ENCODE assay signal across 33 cellular contexts in the genomic region with DNA sequence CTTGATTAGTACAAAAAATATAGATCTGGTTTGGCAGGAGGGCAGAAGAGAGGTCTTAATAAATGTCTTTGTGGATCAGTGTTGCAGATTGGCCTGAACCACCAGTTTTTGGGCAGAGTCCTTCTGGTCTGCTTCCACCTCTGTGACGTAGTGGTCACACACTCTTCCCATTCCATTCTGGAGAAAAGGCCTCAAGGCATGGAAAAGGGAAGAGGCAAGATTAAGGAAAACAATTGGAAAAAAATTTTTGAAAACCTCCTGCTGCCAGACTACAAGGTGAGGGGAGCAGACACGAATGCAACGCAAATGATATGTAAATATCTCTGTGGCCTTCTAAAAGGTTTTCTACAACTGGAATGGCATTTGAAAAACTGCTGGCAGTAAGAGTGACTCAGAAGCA. TPM values are rescaled to one million over a fixed set of nuclear protein-coding genes. Genes with fewer than 3 reads are reported as not detected.
"Had no signal": no experiment of that assay in that cellular context is flagged by ENCODE, and none has a peak within 500 bp of the region (broad histone marks: within the 10 kb centered on the region; RNA-seq: fewer than 3 reads in every experiment).

No MANE protein-coding gene starts in this region.

- H3K4me1 ChIP-seq: heart right ventricle, lower lobe of right lung, pancreas, right lobe of liver, testis, tibial artery, upper lobe of left lung had no signal

- DNase-seq: cerebellar nuclear complex; cortex of kidney; esophagus squamous epithelium; foreskin melanocyte; glutamatergic neuron; heart right ventricle; hippocampal formation; left ventricle myocardium superior; lower lobe of right lung; mucosa of descending colon; naive B cell; pancreas; right lobe of liver; stimulated activated CD4-positive, alpha-beta T cell treated with anti-CD3 and anti-CD28 coated beads, Interleukin-2, amount 100 ng/mL, for 24 hours; stimulated activated CD4-positive, alpha-beta T cell treated with anti-CD3 and anti-CD28 coated beads, Interleukin-4, amount 100 ng/mL, for 4 hours; stimulated activated naive CD8-positive, alpha-beta T cell treated with anti-CD3 and anti-CD28 coated beads, Interleukin-15, Interleukin-2, amounts not matched to agents 100 U/mL and 50 U/mL, for 24 hours; substantia nigra; testis; tibial artery; upper lobe of left lung had no signal

- H3K27ac ChIP-seq: esophagus squamous epithelium, heart right ventricle, lower lobe of right lung, neutrophil, pancreas, right lobe of liver, testis, tibial artery, upper lobe of left lung had no signal

- H3K27me3 ChIP-seq: right lobe of liver, testis, upper lobe of left lung had no signal

- H3K36me3 ChIP-seq: esophagus squamous epithelium, heart right ventricle, lower lobe of right lung, neutrophil, pancreas, right lobe of liver, tibial artery, upper lobe of left lung had no signal

- FAIRE-seq: islet of Langerhans, urothelium cell line had no signal

- H3K4me3 ChIP-seq: esophagus squamous epithelium, heart right ventricle, lower lobe of right lung, mucosa of descending colon, pancreas, right lobe of liver, testis, tibial artery, upper lobe of left lung had no signal

- H3K9me3 ChIP-seq: esophagus squamous epithelium, heart right ventricle, lower lobe of right lung, mucosa of descending colon, neutrophil, pancreas, right lobe of liver, testis, tibial artery, upper lobe of left lung had no signal

RNA-seq across cellular contexts. Expression of a gene that starts 24.3 kb away (rescaled TPM):
- total RNA-seq: dermis microvascular lymphatic vessel endothelial cell; endothelial cell of umbilical vein; epithelial cell of proximal tubule; esophagus squamous epithelium; heart right ventricle; left ventricle myocardium superior; lower lobe of right lung; mesothelial cell of epicardium; mucosa of descending colon; natural killer cell treated with Interleukin-12 subunit alpha and Interleukin-12 subunit beta and Interleukin-15 and Interleukin-18, amount 100 ng/mL, for 72 hours; neural crest cell; omental fat pad; posterior vena cava; pulmonary artery endothelial cell; right lobe of liver; skeletal muscle tissue; upper lobe of left lung had no signal
- polyA plus RNA-seq: endothelial cell of umbilical vein, heart right ventricle had no signal
